In the genomic region with DNA sequence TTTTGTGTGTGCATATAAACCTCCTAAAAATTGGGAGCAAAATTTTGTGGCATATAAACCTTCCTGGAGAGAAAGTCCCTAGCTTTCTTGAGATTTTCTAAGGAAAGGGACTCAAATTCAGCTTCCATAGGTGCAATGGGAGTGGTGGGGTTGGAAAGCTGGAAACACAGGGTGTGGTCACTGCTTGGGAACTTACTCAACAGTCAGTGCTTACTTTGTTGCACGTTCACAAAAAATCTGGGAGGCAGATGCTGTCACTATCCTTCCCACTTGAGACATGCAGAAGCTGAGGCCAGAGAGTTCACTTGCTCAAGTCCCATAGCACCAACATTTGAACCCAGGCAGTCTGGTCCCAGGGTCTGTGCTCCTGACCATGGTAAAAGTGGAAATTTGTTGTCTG, we compare ENCODE assay signal across 17 cellular contexts. TPM values are rescaled to one million over a fixed set of nuclear protein-coding genes. Genes with fewer than 3 reads are reported as not detected.
DNase-seq lines count a peak whose midpoint lies in the region; ATAC-seq and TF ChIP-seq lines count a peak whose summit lies in the region.
"Had no signal": no experiment of that assay in that cellular context is flagged by ENCODE, and none has a peak within 500 bp of the region (broad histone marks: within the 10 kb centered on the region; RNA-seq: fewer than 3 reads in every experiment).

No MANE protein-coding gene starts in this region.

- H3K27ac ChIP-seq in GM23248, result no peak overlapping the region
- no peak overlapping the region for H3K27ac ChIP-seq in osteoblast (ENCODE audit: low read depth, low read length)
- H3K27ac ChIP-seq: 22Rv1, C4-2B, KMS-11 had no signal

- no peaks in the 10 kb centered on the region for H3K9me2 ChIP-seq in GM23248 (ENCODE audit: insufficient read depth)

- in situ Hi-C loops in GM23248 (cut with MboI), result no loop called here

- no peaks in the 10 kb centered on the region for H4K20me1 ChIP-seq in GM23248 (ENCODE audit: insufficient read depth)
- H4K20me1 ChIP-seq in osteoblast (ENCODE audit: insufficient read depth, low read length), result no peaks in the 10 kb centered on the region

- H2AFZ ChIP-seq in GM23248 (no peak overlapping the region), osteoblast (ENCODE audit: low read length) (no peak overlapping the region)

- H3K9ac ChIP-seq in GM23248, result no peak overlapping the region
- H3K9ac ChIP-seq: KMS-11 had no signal

- H3K27me3 ChIP-seq in GM23248 (replicated peaks; ENCODE audit: insufficient read depth), result peaks cover 24% of the 10 kb centered on the region
- H3K27me3 ChIP-seq in osteoblast (ENCODE audit: insufficient read depth, low read length), result peaks cover 94% of the 10 kb centered on the region

- H3K9me3 ChIP-seq in GM23248 (ENCODE audit: low read depth) (no peaks in the 10 kb centered on the region), osteoblast (ENCODE audit: low read depth, low read length) (no peaks in the 10 kb centered on the region)
- H3K9me3 ChIP-seq: BE2C had no signal

- WGBS in GM23248 (ENCODE audit: low coverage in 1 of 2, low lambda C conversion rate in 2 of 2, missing lambda C conversion rate in 2 of 2), 2 experiments, result 0% methylated on average over 1 of the region's 1 CpG

- H3K79me2 ChIP-seq in GM23248 (ENCODE audit: insufficient read depth), result no peaks in the 10 kb centered on the region
- H3K79me2 ChIP-seq in osteoblast (ENCODE audit: insufficient read depth, low read length), result no peaks in the 10 kb centered on the region

- H3K4me1 ChIP-seq in GM23248 (ENCODE audit: insufficient read depth), result peaks cover 10% of the 10 kb centered on the region; the same call in 1 of the 2 replicates
- H3K4me1 ChIP-seq in osteoblast (ENCODE audit: insufficient read depth, low read length), result peaks cover 6% of the 10 kb centered on the region
- H3K4me1 ChIP-seq: BE2C had no signal

- no peak for ATAC-seq in HG03135 (IDR thresholded peaks at IDR 0.05; ENCODE audit: unreplicated experiment)
- no peak for ATAC-seq in GM21619 (IDR thresholded peaks at IDR 0.05; ENCODE audit: unreplicated experiment)
- ATAC-seq: HepG2 had no signal

- H3K4me3 ChIP-seq in GM23248, result no peak overlapping the region
- H3K4me3 ChIP-seq in osteoblast (ENCODE audit: insufficient read depth, low read length), result no peak overlapping the region

- DNase-seq in 8988T (peak; percentile 16), GM23248 (peak; percentile 60), RPMI7951 (ENCODE audit: low read depth) (peak; percentile 37), osteoblast (ENCODE audit: insufficient read length, low spot score, missing footprints) (peak; percentile 67)
- DNase-seq in activated CD4-positive, alpha-beta T cell treated with anti-CD3 and anti-CD28 coated beads for 48 hours, result no peak
- DNase-seq: BE2C; CD4-positive, alpha-beta memory T cell; DMS79; EL; GOT3; H9 had no signal

- H3F3A ChIP-seq in GM23248 (ENCODE audit: insufficient read depth), result no peaks in the 10 kb centered on the region

- H3K4me2 ChIP-seq in GM23248 (ENCODE audit: unreplicated experiment) (no peak overlapping the region), osteoblast (ENCODE audit: insufficient read depth, low read length) (no peak overlapping the region)
- H3K4me2 ChIP-seq: KMS-11 had no signal

- H3K36me3 ChIP-seq in GM23248 (ENCODE audit: low read depth) (no peaks in the 10 kb centered on the region), osteoblast (ENCODE audit: insufficient read depth, low read length) (no peaks in the 10 kb centered on the region)
- H3K36me3 ChIP-seq: BE2C had no signal

- TF ChIP-seq CTCF in osteoblast (IDR thresholded peaks at IDR 0.05; ENCODE audit: extremely low read depth, low read depth, low read length), result no peak

RNA-seq across cellular contexts. Expression of a gene that starts 3.9 kb away (rescaled TPM):
- not detected in 2 replicates for total RNA-seq in GM23248 (2014; rRNA removed; shearing (Covaris generic))
- polyA plus RNA-seq in GM23248 (2016; fragmentation: Nextera tagmentation; extraction: Ambion mirVana), result not detected in 2 replicates
- total RNA-seq in RPMI7951 (2014; rRNA removed; shearing (Covaris generic)), result 0.68 and 1.7 TPM in 2 replicates
- 0.29 TPM in 1 of 2 replicates, not detected in the other for total RNA-seq in osteoblast
- total RNA-seq: CD4-positive, alpha-beta memory T cell had no signal
- polyA plus RNA-seq: CD4-positive, alpha-beta memory T cell had no signal

RNA-seq across cellular contexts. Expression of a gene that starts 5.1 kb away (rescaled TPM):
- not detected in 2 replicates for total RNA-seq in GM23248 (2014; rRNA removed; shearing (Covaris generic))
- 0.13 TPM in 1 of 2 replicates, not detected in the other for polyA plus RNA-seq in GM23248 (2016; fragmentation: Nextera tagmentation; extraction: Ambion mirVana)
- not detected in 2 replicates for total RNA-seq in RPMI7951 (2014; rRNA removed; shearing (Covaris generic))
- 0.29 and 0.36 TPM in 2 replicates for total RNA-seq in osteoblast
- total RNA-seq: CD4-positive, alpha-beta memory T cell; HepG2 had no signal
- polyA plus RNA-seq: CD4-positive, alpha-beta memory T cell; HepG2 had no signal

RNA-seq across cellular contexts. Expression of a gene that starts 9.1 kb away (rescaled TPM):
- total RNA-seq in GM23248 (2014; rRNA removed; shearing (Covaris generic)), result 38.6 and 41.9 TPM in 2 replicates
- 17.2 and 18.1 TPM in 2 replicates for polyA plus RNA-seq in GM23248 (2016; fragmentation: Nextera tagmentation; extraction: Ambion mirVana)
- 7.4 and 10.8 TPM in 2 replicates for total RNA-seq in RPMI7951 (2014; rRNA removed; shearing (Covaris generic))
- 24.5 and 28.6 TPM in 2 replicates for total RNA-seq in osteoblast

RNA-seq across cellular contexts. Expression of a gene that starts 10.6 kb away (rescaled TPM):
- 20.9 and 37.6 TPM in 2 replicates for total RNA-seq in GM23248 (2014; rRNA removed; shearing (Covaris generic))
- polyA plus RNA-seq in GM23248 (2016; fragmentation: Nextera tagmentation; extraction: Ambion mirVana), result 35.7 and 37.0 TPM in 2 replicates
- 25.9 and 26.8 TPM in 2 replicates for total RNA-seq in RPMI7951 (2014; rRNA removed; shearing (Covaris generic))
- 13.3 and 18.5 TPM in 2 replicates for total RNA-seq in osteoblast

RNA-seq across cellular contexts. Expression of a gene that starts 11.8 kb away (rescaled TPM):
- total RNA-seq in GM23248 (2014; rRNA removed; shearing (Covaris generic)), result 94.8 and 170 TPM in 2 replicates
- polyA plus RNA-seq in GM23248 (2016; fragmentation: Nextera tagmentation; extraction: Ambion mirVana), result 146 and 159 TPM in 2 replicates
- total RNA-seq in RPMI7951 (2014; rRNA removed; shearing (Covaris generic)), result 121 and 165 TPM in 2 replicates
- 70.9 and 71.3 TPM in 2 replicates for total RNA-seq in osteoblast
